Comparison of ENCODE assay signal across 15 cellular contexts in the genomic region with DNA sequence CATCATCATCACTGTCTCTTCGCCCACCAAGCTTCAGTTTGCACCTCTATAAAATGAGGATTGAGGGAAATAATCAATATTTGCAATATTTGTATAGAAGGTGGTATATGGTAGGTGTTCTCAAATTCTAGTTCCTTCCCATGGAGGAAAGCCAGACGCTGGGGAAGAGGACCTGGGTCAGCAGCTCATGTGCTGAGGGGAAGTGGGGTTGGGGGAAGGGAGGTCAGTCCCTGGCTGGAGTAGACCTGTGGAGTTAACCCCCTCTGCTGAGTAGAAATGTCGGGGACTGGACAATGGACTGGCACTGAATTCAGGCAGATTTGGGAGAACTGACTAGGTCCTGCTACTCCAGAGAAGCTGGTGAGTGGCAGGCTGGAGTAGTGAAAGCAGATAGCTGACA. TPM values are rescaled to one million over a fixed set of nuclear protein-coding genes. Genes with fewer than 3 reads are reported as not detected.
DNase-seq lines count a peak whose midpoint lies in the region; ATAC-seq, FAIRE-seq and TF ChIP-seq lines count a peak whose summit lies in the region.
"Had no signal": no experiment of that assay in that cellular context is flagged by ENCODE, and none has a peak within 500 bp of the region (broad histone marks: within the 10 kb centered on the region; RNA-seq: fewer than 3 reads in every experiment).

No MANE protein-coding gene starts in this region.

- 82% methylated on average over 3 of the region's 3 CpGs for WGBS in SK-N-SH (ENCODE audit: low lambda C conversion rate)
- 68 to 85% (median 69%) methylated on average over 3 of the region's 3 CpGs for WGBS in adrenal gland, 4 donors
- WGBS in HepG2 (ENCODE audit: low lambda C conversion rate) = 17% methylated on average over 3 of the region's 3 CpGs

- no peaks in the 10 kb centered on the region for H3K9me3 ChIP-seq in SK-N-SH
- no peaks in the 10 kb centered on the region for H3K9me3 ChIP-seq in adrenal gland (replicated peaks in 1 of 3)
- H3K9me3 ChIP-seq in HepG2 (ENCODE audit: low read length) = no peaks in the 10 kb centered on the region
- H3K9me3 ChIP-seq in stomach smooth muscle (ENCODE audit: control insufficient read depth in 2 of 2, low read length in 2 of 2) = no peaks in the 10 kb centered on the region

- TF ChIP-seq POLR2A in adrenal gland (IDR thresholded peaks at IDR 0.05) = no peak
- TF ChIP-seq POLR2A in HepG2 (IDR thresholded peaks at IDR 0.05; ENCODE audit: insufficient read depth in 1 of 2, low read depth in 2 of 2, low read length in 2 of 2) = no peak

- peaks cover 24% of the 10 kb centered on the region for H3F3A ChIP-seq in SK-N-SH (replicated peaks; ENCODE audit: insufficient read depth)

- in situ Hi-C loops in HepG2 (cut with HindIII; ENCODE audit: extremely low pct_ligation_motif_present, low pct_unique_long_range_greater_than_20kb) = no loop called here

- H3K4me1 ChIP-seq in SK-N-SH (ENCODE audit: control insufficient read depth in 1 of 2, insufficient read depth in 2 of 2, low read depth in 1 of 2, low read length in 1 of 2) (peaks cover 15% of the 10 kb centered on the region in 2 experiments), adrenal gland (replicated peaks in 1 of 2) (peaks cover 8 to 19% of the 10 kb centered on the region in 2 donors), HepG2 (ENCODE audit: insufficient read depth, low read length) (no peaks in the 10 kb centered on the region), stomach smooth muscle (ENCODE audit: control insufficient read depth, insufficient read depth, low read length) (peaks cover 10% of the 10 kb centered on the region)

- H4K20me1 ChIP-seq in SK-N-SH (ENCODE audit: insufficient read depth) = no peaks in the 10 kb centered on the region
- H4K20me1 ChIP-seq in HepG2 (ENCODE audit: insufficient read depth, low read length) = no peaks in the 10 kb centered on the region

- no peak for TF ChIP-seq CTCF in SK-N-SH (IDR thresholded peaks at IDR 0.05)
- no peak for TF ChIP-seq CTCF in adrenal gland (IDR thresholded peaks at IDR 0.05)
- no peak for TF ChIP-seq CTCF in HepG2 (CRISPR knock-in tag; IDR thresholded peaks at IDR 0.05)

- H3K79me2 ChIP-seq in SK-N-SH (ENCODE audit: insufficient read depth) (no peaks in the 10 kb centered on the region), HepG2 (ENCODE audit: insufficient read depth, low read length) (no peaks in the 10 kb centered on the region)

- H3K4me3 ChIP-seq in SK-N-SH (ENCODE audit: low read depth in 2 of 2, low read length in 1 of 2) (no peak overlapping the region), adrenal gland (no peak overlapping the region), HepG2 (replicated peaks in 1 of 3; ENCODE audit: insufficient read depth in 1 of 3, low read depth in 2 of 3, low read length in 3 of 3) (no peak overlapping the region), stomach smooth muscle (ENCODE audit: low read length in 2 of 2) (no peak overlapping the region)

- H3K9ac ChIP-seq in SK-N-SH (peak overlapping the region; percentile 21; the same call in 1 of the 2 replicates), HepG2 (ENCODE audit: insufficient read depth, low read depth, low read length) (no peak overlapping the region), stomach smooth muscle (ENCODE audit: low read length in 2 of 2) (no peak overlapping the region)

- no peaks in the 10 kb centered on the region for H3K36me3 ChIP-seq in SK-N-SH (replicated peaks in 1 of 2; ENCODE audit: control insufficient read depth in 1 of 2, insufficient read depth in 2 of 2, low read length in 1 of 2)
- H3K36me3 ChIP-seq in adrenal gland (replicated peaks in 1 of 2) = no peaks in the 10 kb centered on the region
- H3K36me3 ChIP-seq in HepG2 (replicated peaks in 1 of 2; ENCODE audit: control insufficient read depth in 1 of 2, insufficient read depth in 2 of 2, low read length in 2 of 2) = no peaks in the 10 kb centered on the region
- H3K36me3 ChIP-seq in stomach smooth muscle (ENCODE audit: control insufficient read depth in 2 of 2, insufficient read depth in 2 of 2, low read length in 2 of 2) = no peaks in the 10 kb centered on the region

- DNase-seq in SK-N-SH (no peak), adrenal gland (peak in 1 of 7 donors; percentile 19), HepG2 (ENCODE audit: low spot score) (no peak), RKO (ENCODE audit: low spot score) (no peak)
- no peak for DNase-seq in activated CD8-positive, alpha-beta memory T cell treated with anti-CD3 and anti-CD28 coated beads for 24 hours
- DNase-seq: activated CD4-positive, CD25-positive, alpha-beta regulatory T cell; activated effector memory CD4-positive, alpha-beta T cell treated with anti-CD3 and anti-CD28 coated beads, Interleukin-2, amount 50 U/mL, for 16 hours; left colon; natural killer cell; NCI-H2029 treated with DMSO at 0.1 percent for 48 hours; T-helper 1 cell had no signal

- intact Hi-C loops in adrenal gland (cut with DNase I) = no loop called here
- intact Hi-C loops in HepG2 (cut with micrococcal nuclease; ENCODE audit: unreplicated experiment) = no loop called here

- ATAC-seq in SK-N-SH treated with all-trans-retinoic acid at 6 μM for 48 hours = no peak
- no peak for ATAC-seq in HepG2
- ATAC-seq in activated CD4-positive, CD25-positive, alpha-beta regulatory T cell treated with anti-CD3 and anti-CD28 coated beads, Interleukin-2, amount 50 U/mL, for 24 hours = no peak

- no peaks in the 10 kb centered on the region for H3K9me2 ChIP-seq in SK-N-SH

- H3K27me3 ChIP-seq in SK-N-SH (ENCODE audit: insufficient read depth) (no peaks in the 10 kb centered on the region), adrenal gland (no peaks in the 10 kb centered on the region), HepG2 (ENCODE audit: control insufficient read depth in 1 of 2, insufficient read depth in 2 of 2, low read length in 2 of 2) (no peaks in the 10 kb centered on the region; a peak in 1 of 5 replicates), stomach smooth muscle (ENCODE audit: control insufficient read depth in 1 of 2, insufficient read depth in 2 of 2, low read length in 2 of 2) (no peaks in the 10 kb centered on the region)

- H2AFZ ChIP-seq in SK-N-SH (ENCODE audit: low read depth) (peak overlapping the region; percentile 79), HepG2 (ENCODE audit: low read length) (no peak overlapping the region)

- TF ChIP-seq RAD21 in SK-N-SH (IDR thresholded peaks at IDR 0.05; ENCODE audit: low read length) (no peak), HepG2 (CRISPR knock-in tag; IDR thresholded peaks at IDR 0.05) (no peak)

- H3K4me2 ChIP-seq in SK-N-SH (peak overlapping the region; percentile 39; the same call in 1 of the 2 replicates), HepG2 (ENCODE audit: low read depth, low read length) (no peak overlapping the region)

- FAIRE-seq in HepG2 (lab: Jason Lieb, UNC) = no peak

- peak overlapping the region; percentile 82 to 91; a peak in 3 of 4 replicates for H3K27ac ChIP-seq in SK-N-SH (ENCODE audit: low read depth in 2 of 2, low read length in 1 of 2)
- H3K27ac ChIP-seq in adrenal gland = peak overlapping the region in 3 of 5 donors; percentile 4 to 94 (median 71)
- no peak overlapping the region for H3K27ac ChIP-seq in HepG2 (ENCODE audit: extremely low read length, insufficient read depth, low read length)
- H3K27ac ChIP-seq in stomach smooth muscle (ENCODE audit: low read length) = peak overlapping the region; percentile 60
- H3K27ac ChIP-seq: 22Rv1 had no signal

- no TSS peak for BruUV-seq in HepG2 (replicated peaks; lab: Mats Ljungman, UMichigan)

- TF ChIP-seq EP300 in SK-N-SH (IDR thresholded peaks at IDR 0.05; ENCODE audit: borderline replicate concordance in 1 of 2, low read depth in 1 of 2, low read length in 1 of 2) (no peak), HepG2 (IDR thresholded peaks at IDR 0.05; ENCODE audit: low read depth in 2 of 2, low read length in 2 of 2) (no peak), HepG2 (CRISPR knock-in tag; IDR thresholded peaks at IDR 0.05; ENCODE audit: borderline replicate concordance) (no peak)

- POLR2A ChIA-PET in SK-N-SH (lab: Yijun Ruan, JAX) = interaction anchor here (0.9 kb wide), 1 partner anchor 47 kb away, joined by 3 read pairs; no protein-coding TSS in a partner anchor
- POLR2A ChIA-PET in HepG2 (lab: Yijun Ruan, JAX) = interaction anchor here (1.1 kb wide), 1 partner anchor 12 kb away, joined by 5 read pairs; no protein-coding TSS in a partner anchor

- CTCF ChIA-PET in SK-N-SH (lab: Yijun Ruan, JAX) = interaction anchor here (1.0 to 8.7 kb wide), 6 partner anchors 10 to 375 kb away, joined by 3 to 71 read pairs (median 8); partner anchors contain the start of genes EFCAB13 and ITGB3
- CTCF ChIA-PET in HepG2 (lab: Yijun Ruan, JAX; ENCODE audit: low intra/inter-chr PET ratio, low total read pairs) = no interaction called here

RNA-seq across cellular contexts. Expression of gene ITGB3, which starts 12.8 kb away (rescaled TPM):
- polyA plus RNA-seq in SK-N-SH (2012; rRNA removed) = 4.4 and 4.6 TPM in 2 replicates
- polyA plus RNA-seq in SK-N-SH (2012; cell fraction: cytosol; rRNA removed) = 2.7 and 3.7 TPM in 2 replicates
- polyA plus RNA-seq in SK-N-SH (2012; cell fraction: nucleus; rRNA removed) = 1.6 and 3.0 TPM in 2 replicates
- 1 to 10 TPM in 6 of 8 donors, under 1 TPM in 2; 0.12 to 2.2 (median 1.6) TPM for total RNA-seq in adrenal gland
- polyA plus RNA-seq in adrenal gland = under 1 TPM; 0.40 to 0.84 (median 0.64) TPM
- total RNA-seq in HepG2 (2016; rRNA removed; fragmentation: Illumina TruSeq; extraction: Trizol) = 0.15 and 0.31 TPM in 2 replicates
- not detected in 2 replicates for total RNA-seq in HepG2 (2016; cell fraction: cytosol; rRNA removed; fragmentation: Illumina TruSeq; extraction: Trizol; ENCODE audit: low read depth)
- 0.31 and 0.37 TPM in 2 replicates for total RNA-seq in HepG2 (2016; cell fraction: insoluble cytoplasmic fraction; rRNA removed; fragmentation: Illumina TruSeq; extraction: Trizol)
- total RNA-seq in HepG2 (2016; cell fraction: membrane; rRNA removed; fragmentation: Illumina TruSeq; extraction: Trizol) = not detected in 2 replicates
- 0.41 and 0.50 TPM in 2 replicates for total RNA-seq in HepG2 (2016; cell fraction: nucleus; rRNA removed; fragmentation: Illumina TruSeq; extraction: Trizol)
- polyA plus RNA-seq in HepG2 (2011; rRNA removed) = 0.09 and 0.10 TPM in 2 replicates
- polyA plus RNA-seq in HepG2 (2011; cell fraction: cytosol; rRNA removed) = 0.07 and 0.09 TPM in 2 replicates
- polyA plus RNA-seq in HepG2 (2011; cell fraction: nucleus; rRNA removed) = 0.14 TPM in 2 replicates
- not detected in 2 replicates for polyA plus RNA-seq in HepG2 (2012)
- not detected in 2 replicates for polyA plus RNA-seq in HepG2 (2016; cell fraction: cytosol; fragmentation: Illumina TruSeq; extraction: Trizol; ENCODE audit: low read depth)
- 0.07 TPM in 1 of 2 replicates, not detected in the other for polyA plus RNA-seq in HepG2 (2016; cell fraction: insoluble cytoplasmic fraction; fragmentation: Illumina TruSeq; extraction: Trizol; ENCODE audit: low read depth)
- not detected in 2 replicates for polyA plus RNA-seq in HepG2 (2016; cell fraction: membrane; fragmentation: Illumina TruSeq; extraction: Trizol; ENCODE audit: low read depth)
- polyA plus RNA-seq in HepG2 (2016; cell fraction: nucleus; fragmentation: Illumina TruSeq; extraction: Trizol; ENCODE audit: insufficient read depth, low read depth) = 0.15 TPM in 1 of 2 replicates, not detected in the other
- polyA minus RNA-seq in HepG2 (2011; rRNA and poly(A)+ RNA removed; ENCODE audit: low replicate concordance) = 0.82 TPM in 1 of 2 replicates, not detected in the other
- not detected in 2 replicates for polyA minus RNA-seq in HepG2 (2011; cell fraction: cytosol; rRNA and poly(A)+ RNA removed)
- 0.12 TPM in 1 of 2 replicates, not detected in the other for polyA minus RNA-seq in HepG2 (2011; cell fraction: nucleus; rRNA and poly(A)+ RNA removed)

RNA-seq across cellular contexts. Expression of gene MYL4, which starts 31.7 kb away (rescaled TPM):
- polyA plus RNA-seq in SK-N-SH (2012; rRNA removed) = not detected in 2 replicates
- polyA plus RNA-seq in SK-N-SH (2012; cell fraction: cytosol; rRNA removed) = 0.04 TPM in 1 of 2 replicates, not detected in the other
- 0.23 TPM in 1 of 2 replicates, not detected in the other for polyA plus RNA-seq in SK-N-SH (2012; cell fraction: nucleus; rRNA removed)
- 1 to 10 TPM in 1 of 8 donors, under 1 TPM in 2, not detected in 5; 0.36 to 1.8 (median 0.38) TPM for total RNA-seq in adrenal gland
- polyA plus RNA-seq in adrenal gland = 1 to 10 TPM in 1 of 3 donors, under 1 TPM in 1, not detected in 1; 0.51 to 1.4 TPM
- not detected in 2 replicates for total RNA-seq in HepG2 (2016; rRNA removed; fragmentation: Illumina TruSeq; extraction: Trizol)
- not detected in 2 replicates for total RNA-seq in HepG2 (2016; cell fraction: cytosol; rRNA removed; fragmentation: Illumina TruSeq; extraction: Trizol; ENCODE audit: low read depth)
- not detected in 2 replicates for total RNA-seq in HepG2 (2016; cell fraction: insoluble cytoplasmic fraction; rRNA removed; fragmentation: Illumina TruSeq; extraction: Trizol)
- not detected in 2 replicates for total RNA-seq in HepG2 (2016; cell fraction: membrane; rRNA removed; fragmentation: Illumina TruSeq; extraction: Trizol)
- not detected in 2 replicates for total RNA-seq in HepG2 (2016; cell fraction: nucleus; rRNA removed; fragmentation: Illumina TruSeq; extraction: Trizol)
- polyA plus RNA-seq in HepG2 (2011; rRNA removed) = 0.13 TPM in 1 of 2 replicates, not detected in the other
- 0.11 and 0.17 TPM in 2 replicates for polyA plus RNA-seq in HepG2 (2011; cell fraction: cytosol; rRNA removed)
- polyA plus RNA-seq in HepG2 (2011; cell fraction: nucleus; rRNA removed) = not detected in 2 replicates
- polyA plus RNA-seq in HepG2 (2012) = not detected in 2 replicates
- not detected in 2 replicates for polyA plus RNA-seq in HepG2 (2016; cell fraction: cytosol; fragmentation: Illumina TruSeq; extraction: Trizol; ENCODE audit: low read depth)
- 0.27 TPM in 1 of 2 replicates, not detected in the other for polyA plus RNA-seq in HepG2 (2016; cell fraction: insoluble cytoplasmic fraction; fragmentation: Illumina TruSeq; extraction: Trizol; ENCODE audit: low read depth)
- not detected in 2 replicates for polyA plus RNA-seq in HepG2 (2016; cell fraction: membrane; fragmentation: Illumina TruSeq; extraction: Trizol; ENCODE audit: low read depth)
- polyA plus RNA-seq in HepG2 (2016; cell fraction: nucleus; fragmentation: Illumina TruSeq; extraction: Trizol; ENCODE audit: insufficient read depth, low read depth) = not detected in 2 replicates
- 0.42 and 1.4 TPM in 2 replicates for polyA minus RNA-seq in HepG2 (2011; rRNA and poly(A)+ RNA removed; ENCODE audit: low replicate concordance)
- not detected in 2 replicates for polyA minus RNA-seq in HepG2 (2011; cell fraction: cytosol; rRNA and poly(A)+ RNA removed)
- not detected in 2 replicates for polyA minus RNA-seq in HepG2 (2011; cell fraction: nucleus; rRNA and poly(A)+ RNA removed)
- total RNA-seq: left colon had no signal

RNA-seq across cellular contexts. Expression of gene CDC27, which starts 51.7 kb away (rescaled TPM):
- polyA plus RNA-seq in SK-N-SH (2012; rRNA removed) = 44.3 and 48.7 TPM in 2 replicates
- polyA plus RNA-seq in SK-N-SH (2012; cell fraction: cytosol; rRNA removed) = 49.0 and 49.4 TPM in 2 replicates
- polyA plus RNA-seq in SK-N-SH (2012; cell fraction: nucleus; rRNA removed) = 58.3 and 107 TPM in 2 replicates
- total RNA-seq in adrenal gland = 100 to 1,000 TPM in 2 of 8 donors, 10 to 100 TPM in 6; 33.9 to 153 (median 75.9) TPM
- 10 to 100 TPM; 13.5 to 74.0 (median 21.1) TPM for polyA plus RNA-seq in adrenal gland
- 102 and 162 TPM in 2 replicates for total RNA-seq in HepG2 (2016; rRNA removed; fragmentation: Illumina TruSeq; extraction: Trizol)
- 15.6 and 16.5 TPM in 2 replicates for total RNA-seq in HepG2 (2016; cell fraction: cytosol; rRNA removed; fragmentation: Illumina TruSeq; extraction: Trizol; ENCODE audit: low read depth)
- total RNA-seq in HepG2 (2016; cell fraction: insoluble cytoplasmic fraction; rRNA removed; fragmentation: Illumina TruSeq; extraction: Trizol) = 94.8 and 180 TPM in 2 replicates
- total RNA-seq in HepG2 (2016; cell fraction: membrane; rRNA removed; fragmentation: Illumina TruSeq; extraction: Trizol) = 45.9 and 57.6 TPM in 2 replicates
- 66.9 and 67.5 TPM in 2 replicates for total RNA-seq in HepG2 (2016; cell fraction: nucleus; rRNA removed; fragmentation: Illumina TruSeq; extraction: Trizol)
- polyA plus RNA-seq in HepG2 (2011; rRNA removed) = 55.9 and 80.7 TPM in 2 replicates
- polyA plus RNA-seq in HepG2 (2011; cell fraction: cytosol; rRNA removed) = 39.5 and 46.1 TPM in 2 replicates
- polyA plus RNA-seq in HepG2 (2011; cell fraction: nucleus; rRNA removed) = 54.9 and 64.9 TPM in 2 replicates
- 45.5 and 46.6 TPM in 2 replicates for polyA plus RNA-seq in HepG2 (2012)
- 4.4 and 5.4 TPM in 2 replicates for polyA plus RNA-seq in HepG2 (2016; cell fraction: cytosol; fragmentation: Illumina TruSeq; extraction: Trizol; ENCODE audit: low read depth)
- 124 and 138 TPM in 2 replicates for polyA plus RNA-seq in HepG2 (2016; cell fraction: insoluble cytoplasmic fraction; fragmentation: Illumina TruSeq; extraction: Trizol; ENCODE audit: low read depth)
- 16.5 and 20.8 TPM in 2 replicates for polyA plus RNA-seq in HepG2 (2016; cell fraction: membrane; fragmentation: Illumina TruSeq; extraction: Trizol; ENCODE audit: low read depth)
- 88.5 and 91.4 TPM in 2 replicates for polyA plus RNA-seq in HepG2 (2016; cell fraction: nucleus; fragmentation: Illumina TruSeq; extraction: Trizol; ENCODE audit: insufficient read depth, low read depth)
- polyA minus RNA-seq in HepG2 (2011; rRNA and poly(A)+ RNA removed; ENCODE audit: low replicate concordance) = 105 and 134 TPM in 2 replicates
- 70.2 and 86.9 TPM in 2 replicates for polyA minus RNA-seq in HepG2 (2011; cell fraction: cytosol; rRNA and poly(A)+ RNA removed)
- polyA minus RNA-seq in HepG2 (2011; cell fraction: nucleus; rRNA and poly(A)+ RNA removed) = 68.6 and 73.8 TPM in 2 replicates
